Comparison of ENCODE assay signal across 19 cellular contexts in the genomic region with DNA sequence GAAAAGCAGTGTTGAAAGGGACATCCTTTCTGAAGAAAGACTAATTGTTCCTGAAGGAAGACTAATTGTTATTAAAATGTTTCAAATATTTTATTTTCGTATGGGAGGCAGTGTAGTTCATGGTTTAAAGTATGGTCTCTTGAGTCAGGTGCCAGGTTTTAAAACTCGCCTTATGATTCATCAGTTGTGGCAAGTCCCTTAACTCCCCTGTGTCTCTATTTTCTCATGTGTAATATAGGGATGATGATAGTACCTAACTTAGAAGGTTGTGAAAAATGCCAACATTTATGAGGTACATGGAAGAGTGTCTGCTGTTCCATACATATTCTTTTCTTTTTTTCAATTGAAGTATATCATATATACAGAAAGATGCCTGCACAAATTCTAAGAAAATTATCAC.
DNase-seq lines count a peak whose midpoint lies in the region; ATAC-seq and TF ChIP-seq lines count a peak whose summit lies in the region.
"Had no signal": no experiment of that assay in that cellular context is flagged by ENCODE, and none has a peak within 500 bp of the region (broad histone marks: within the 10 kb centered on the region; RNA-seq: fewer than 3 reads in every experiment).

No MANE protein-coding gene starts in this region.

- in situ Hi-C loops in mammary epithelial cell (cut with MboI; ENCODE audit: low sequenced_read_pairs in 2 of 2): no loop called here

- no peak overlapping the region for H2AFZ ChIP-seq in mammary epithelial cell (ENCODE audit: low read depth, low read length)

- peaks cover 11% of the 10 kb centered on the region for H3K4me1 Mint-ChIP-seq in activated CD4-positive, alpha-beta T cell treated with anti-CD3 and anti-CD28 coated beads for 36 hours
- H3K4me1 Mint-ChIP-seq in activated CD4-positive, alpha-beta T cell treated with anti-CD3 and anti-CD28 coated beads, Interleukin-2, amount 10 ng/mL, durations not matched to agents 7 days and 5 days: no peaks in the 10 kb centered on the region
- no peaks in the 10 kb centered on the region for H3K4me1 Mint-ChIP-seq in MCF 10A (ENCODE audit: insufficient read depth, unreplicated experiment)
- H3K4me1 Mint-ChIP-seq: IgD-negative memory B cell had no signal

- H3K36me3 Mint-ChIP-seq in activated CD4-positive, alpha-beta T cell treated with anti-CD3 and anti-CD28 coated beads for 36 hours (ENCODE audit: low read depth): peaks cover 16% of the 10 kb centered on the region
- H3K36me3 Mint-ChIP-seq in activated CD4-positive, alpha-beta T cell treated with anti-CD3 and anti-CD28 coated beads, Interleukin-2, amount 10 ng/mL, durations not matched to agents 7 days and 5 days (ENCODE audit: low read depth): no peaks in the 10 kb centered on the region
- no peaks in the 10 kb centered on the region for H3K36me3 Mint-ChIP-seq in MCF 10A (ENCODE audit: insufficient read depth, unreplicated experiment)
- H3K36me3 Mint-ChIP-seq: CD8-positive, alpha-beta T cell had no signal

- no peak overlapping the region for H3K4me3 Mint-ChIP-seq in activated CD4-positive, alpha-beta T cell treated with anti-CD3 and anti-CD28 coated beads for 36 hours
- no peak overlapping the region for H3K4me3 Mint-ChIP-seq in activated CD4-positive, alpha-beta T cell treated with anti-CD3 and anti-CD28 coated beads, Interleukin-2, amount 10 ng/mL, durations not matched to agents 7 days and 5 days
- H3K4me3 Mint-ChIP-seq in MCF 10A (ENCODE audit: unreplicated experiment): no peak overlapping the region
- H3K4me3 Mint-ChIP-seq: CD8-positive, alpha-beta T cell; IgD-negative memory B cell had no signal

- H3K27me3 Mint-ChIP-seq in activated CD4-positive, alpha-beta T cell treated with anti-CD3 and anti-CD28 coated beads for 36 hours: peaks cover 3% of the 10 kb centered on the region
- H3K27me3 Mint-ChIP-seq in activated CD4-positive, alpha-beta T cell treated with anti-CD3 and anti-CD28 coated beads, Interleukin-2, amount 10 ng/mL, durations not matched to agents 7 days and 5 days: no peaks in the 10 kb centered on the region
- H3K27me3 Mint-ChIP-seq in MCF 10A (ENCODE audit: insufficient read depth, unreplicated experiment): peaks cover 17% of the 10 kb centered on the region

- no peaks in the 10 kb centered on the region for H4K20me1 ChIP-seq in mammary epithelial cell (ENCODE audit: insufficient read depth, low read length)

- dilution Hi-C loops in mammary epithelial cell (cut with HindIII; ENCODE audit: low sequenced_read_pairs): no loop called here

- no peak for DNase-seq in activated CD4-positive, alpha-beta T cell treated with anti-CD3 and anti-CD28 coated beads for 36 hours
- no peak for DNase-seq in activated CD4-positive, alpha-beta T cell treated with anti-CD3 and anti-CD28 coated beads, Interleukin-2, amount 10 ng/mL, durations not matched to agents 7 days and 5 days
- DNase-seq in mammary epithelial cell (peak; percentile 39), MCF 10A (ENCODE audit: unreplicated experiment) (no peak), kidney tubule cell (ENCODE audit: low spot score) (peak; percentile 9), SHP77 (lab: John Stamatoyannopoulos, UW) (no peak)
- DNase-seq: 8988T; AML-193; C1 segment of cervical spinal cord; CD8-positive, alpha-beta T cell; DND-41; NCI-H1417; NCI-H187; NCI-H446; NCI-H526; OCI-M1 had no signal

- no peak overlapping the region for H3K9ac ChIP-seq in mammary epithelial cell (ENCODE audit: insufficient read depth, low read length)

- no peaks in the 10 kb centered on the region for H3K4me1 ChIP-seq in mammary epithelial cell (ENCODE audit: insufficient read depth, low read length)
- H3K4me1 ChIP-seq: SJSA1 had no signal

- no peak for TF ChIP-seq CTCF in mammary epithelial cell (conservative IDR thresholded peaks at IDR 0.05 in 1 of 2, IDR thresholded peaks at IDR 0.05 in 1 of 2; ENCODE audit: extremely low read depth in 1 of 2, insufficient read depth in 1 of 2, low read depth in 1 of 2, low read length in 2 of 2)
- no peak for TF ChIP-seq CTCF in MCF 10A (IDR thresholded peaks at IDR 0.05; ENCODE audit: unreplicated experiment)

- peaks cover 12% of the 10 kb centered on the region for H3K9me3 Mint-ChIP-seq in activated CD4-positive, alpha-beta T cell treated with anti-CD3 and anti-CD28 coated beads for 36 hours (ENCODE audit: low read depth)
- peaks cover 16% of the 10 kb centered on the region for H3K9me3 Mint-ChIP-seq in activated CD4-positive, alpha-beta T cell treated with anti-CD3 and anti-CD28 coated beads, Interleukin-2, amount 10 ng/mL, durations not matched to agents 7 days and 5 days
- H3K9me3 Mint-ChIP-seq in MCF 10A (ENCODE audit: unreplicated experiment): peaks cover 8% of the 10 kb centered on the region

- peaks cover 9% of the 10 kb centered on the region for H3K9me3 ChIP-seq in mammary epithelial cell (replicated peaks; ENCODE audit: insufficient read depth, low read length)
- H3K9me3 ChIP-seq: SJSA1 had no signal

- no peaks in the 10 kb centered on the region for H3K79me2 ChIP-seq in mammary epithelial cell (ENCODE audit: insufficient read depth, low read length)

- POLR2A ChIA-PET in activated CD4-positive, alpha-beta T cell treated with anti-CD3 and anti-CD28 coated beads for 36 hours (lab: Charles Lee): no interaction called here
- POLR2A ChIA-PET in activated CD4-positive, alpha-beta T cell treated with anti-CD3 and anti-CD28 coated beads, Interleukin-2, amount 10 ng/mL, durations not matched to agents 7 days and 5 days (lab: Charles Lee): no interaction called here
- POLR2A ChIA-PET in MCF 10A (lab: Yijun Ruan, JAX): no interaction called here

- BruUV-seq in mammary epithelial cell (replicated peaks; lab: Mats Ljungman, UMichigan) (no TSS peak), MCF 10A (replicated peaks; lab: Mats Ljungman, UMichigan) (no TSS peak)

- intact Hi-C loops in activated CD4-positive, alpha-beta T cell treated with anti-CD3 and anti-CD28 coated beads for 36 hours (cut with DNase I, micrococcal nuclease): no loop called here
- intact Hi-C loops in mammary epithelial cell (cut with micrococcal nuclease): no loop called here
- intact Hi-C loops in MCF 10A (cut with micrococcal nuclease): no loop called here

- H3K4me2 ChIP-seq in mammary epithelial cell (ENCODE audit: insufficient read depth, low read depth, low read length): no peak overlapping the region

- H3K36me3 ChIP-seq in mammary epithelial cell (ENCODE audit: insufficient read depth, low read length): no peaks in the 10 kb centered on the region
- H3K36me3 ChIP-seq: SJSA1 had no signal

- CTCF ChIA-PET in activated CD4-positive, alpha-beta T cell treated with anti-CD3 and anti-CD28 coated beads for 36 hours (lab: Charles Lee): no interaction called here
- CTCF ChIA-PET in activated CD4-positive, alpha-beta T cell treated with anti-CD3 and anti-CD28 coated beads, Interleukin-2, amount 10 ng/mL, durations not matched to agents 7 days and 5 days (lab: Charles Lee): no interaction called here
- CTCF ChIA-PET in mammary epithelial cell (lab: Charles Lee; ENCODE audit: low non-redundant PET) (no interaction called here), MCF 10A (lab: Yijun Ruan, JAX) (no interaction called here)

- H3K4me3 ChIP-seq in mammary epithelial cell (replicated peaks in 1 of 3; ENCODE audit: insufficient read depth in 1 of 3, low read depth in 2 of 3, low read length in 3 of 3): no peak overlapping the region
- H3K4me3 ChIP-seq: SJSA1 had no signal

- ATAC-seq in activated CD4-positive, alpha-beta T cell treated with anti-CD3 and anti-CD28 coated beads for 36 hours: peak; percentile 80
- ATAC-seq in GM19397 (IDR thresholded peaks at IDR 0.05; ENCODE audit: unreplicated experiment): no peak
- ATAC-seq: CD8-positive, alpha-beta T cell had no signal

- WGBS in mammary epithelial cell (ENCODE audit: low coverage, missing lambda C conversion rate): 54% methylated on average over 2 of the region's 2 CpGs

- H3K27me3 ChIP-seq in mammary epithelial cell (ENCODE audit: insufficient read depth, low read length): no peaks in the 10 kb centered on the region
- H3K27me3 ChIP-seq: SJSA1 had no signal

- H3K27ac Mint-ChIP-seq in activated CD4-positive, alpha-beta T cell treated with anti-CD3 and anti-CD28 coated beads for 36 hours: no peak overlapping the region
- H3K27ac Mint-ChIP-seq in activated CD4-positive, alpha-beta T cell treated with anti-CD3 and anti-CD28 coated beads, Interleukin-2, amount 10 ng/mL, durations not matched to agents 7 days and 5 days: no peak overlapping the region
- no peak overlapping the region for H3K27ac Mint-ChIP-seq in MCF 10A (ENCODE audit: low read depth, unreplicated experiment)
- H3K27ac Mint-ChIP-seq: CD8-positive, alpha-beta T cell; IgD-negative memory B cell had no signal

- no peak overlapping the region for H3K27ac ChIP-seq in mammary epithelial cell (ENCODE audit: insufficient read depth, low read depth, low read length)
- H3K27ac ChIP-seq: SJSA1 had no signal

Comparison
In these comparisons a context has a peak if more than half of its experiments do, and no peak if none do; other contexts are left out.
1. DNase-seq: peak in mammary epithelial cell (single experiment) and kidney tubule cell (single experiment); none in activated CD4-positive, alpha-beta T cell treated with anti-CD3 and anti-CD28 coated beads for 36 hours (single experiment), activated CD4-positive, alpha-beta T cell treated with anti-CD3 and anti-CD28 coated beads, Interleukin-2, amount 10 ng/mL, durations not matched to agents 7 days and 5 days (single experiment), MCF 10A (single experiment) and SHP77 (0 of 2).